Comparison of ENCODE assay signal across 17 cellular contexts in the genomic region with DNA sequence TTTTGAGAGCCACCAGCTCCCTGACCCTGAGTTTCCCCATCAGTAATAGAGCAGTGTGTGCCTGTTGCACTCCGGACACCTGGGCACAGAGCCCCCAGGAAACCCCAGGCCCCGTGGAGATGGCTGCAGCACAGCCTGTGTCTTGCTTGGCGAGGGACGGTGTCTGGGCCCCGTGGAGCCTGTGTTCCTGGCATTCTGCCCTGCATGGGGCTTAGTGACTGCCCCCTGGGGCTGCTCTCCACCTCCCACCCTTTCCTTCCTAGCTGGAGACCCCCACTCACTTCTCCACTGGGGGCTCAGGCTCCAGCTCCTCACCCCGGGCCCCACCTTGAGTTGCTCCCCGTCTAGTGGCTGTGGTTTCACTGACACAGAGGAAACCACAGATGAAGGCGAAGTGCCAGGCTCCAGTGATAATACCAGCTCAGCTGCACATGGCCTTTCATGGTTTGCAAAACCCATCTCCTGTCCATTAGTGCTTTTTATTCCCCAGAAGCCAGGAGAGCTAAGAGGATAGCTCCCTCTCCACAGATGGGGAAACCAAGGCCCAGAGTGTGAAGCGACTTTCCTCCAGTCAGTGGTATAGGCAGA. TPM values are rescaled to one million over a fixed set of nuclear protein-coding genes. Genes with fewer than 3 reads are reported as not detected.
DNase-seq lines count a peak whose midpoint lies in the region; ATAC-seq and TF ChIP-seq lines count a peak whose summit lies in the region.
"Had no signal": no experiment of that assay in that cellular context is flagged by ENCODE, and none has a peak within 500 bp of the region (broad histone marks: within the 10 kb centered on the region; RNA-seq: fewer than 3 reads in every experiment).

No MANE protein-coding gene starts in this region.

- no peaks in the 10 kb centered on the region for H3K4me1 ChIP-seq in PC-3 (ENCODE audit: insufficient read depth, low read length)
- H3K4me1 ChIP-seq: body of pancreas, parathyroid adenoma had no signal

- H3K9me3 Mint-ChIP-seq in activated naive CD8-positive, alpha-beta T cell treated with anti-CD3 and anti-CD28 coated beads, Interleukin-2, amount 10 ng/mL, durations not matched to agents 7 days and 5 days = no peaks in the 10 kb centered on the region
- H3K9me3 Mint-ChIP-seq in activated naive CD8-positive, alpha-beta T cell treated with anti-CD3 and anti-CD28 coated beads for 36 hours = no peaks in the 10 kb centered on the region

- CTCF ChIA-PET in PC-3 (lab: Charles Lee) = no interaction called here

- H2AFZ ChIP-seq in PC-3 (ENCODE audit: low read length) = no peak overlapping the region
- H2AFZ ChIP-seq: parathyroid adenoma had no signal

- H3K4me2 ChIP-seq in PC-3 (ENCODE audit: low read length) = no peak overlapping the region

- DNase-seq in activated naive CD8-positive, alpha-beta T cell treated with anti-CD3 and anti-CD28 coated beads, Interleukin-2, amount 10 ng/mL, durations not matched to agents 7 days and 5 days = no peak
- no peak for DNase-seq in activated naive CD8-positive, alpha-beta T cell treated with anti-CD3 and anti-CD28 coated beads for 36 hours
- DNase-seq in PC-3 (peak; percentile 33), fibroblast of peridontal ligament (ENCODE audit: extremely low read depth) (peak; percentile 62), KG1 (lab: John Stamatoyannopoulos, UW) (no peak), HuH-7 (ENCODE audit: low spot score) (no peak)
- no peak for DNase-seq in stimulated activated CD4-positive, alpha-beta T cell treated with anti-CD3 and anti-CD28 coated beads, Interleukin-12 subunit alpha, Interleukin-12 subunit beta, amount 100 ng/mL, for 4 hours
- DNase-seq: activated CD4-positive, alpha-beta T cell treated with anti-CD3 and anti-CD28 coated beads for 48 hours; body of pancreas; effector memory CD4-positive, alpha-beta T cell; NCI-H1105 treated with DMSO at 0.1 percent for 48 hours; NCI-H226; T-helper 17 cell had no signal

- no peaks in the 10 kb centered on the region for H4K20me1 ChIP-seq in PC-3 (ENCODE audit: low read length)

- no peaks in the 10 kb centered on the region for H3K36me3 Mint-ChIP-seq in activated naive CD8-positive, alpha-beta T cell treated with anti-CD3 and anti-CD28 coated beads, Interleukin-2, amount 10 ng/mL, durations not matched to agents 7 days and 5 days
- no peaks in the 10 kb centered on the region for H3K36me3 Mint-ChIP-seq in activated naive CD8-positive, alpha-beta T cell treated with anti-CD3 and anti-CD28 coated beads for 36 hours

- peaks cover 3% of the 10 kb centered on the region for H3K4me1 Mint-ChIP-seq in activated naive CD8-positive, alpha-beta T cell treated with anti-CD3 and anti-CD28 coated beads, Interleukin-2, amount 10 ng/mL, durations not matched to agents 7 days and 5 days
- H3K4me1 Mint-ChIP-seq in activated naive CD8-positive, alpha-beta T cell treated with anti-CD3 and anti-CD28 coated beads for 36 hours = no peaks in the 10 kb centered on the region

- no peak overlapping the region for H3K4me3 ChIP-seq in PC-3 (ENCODE audit: low read length)
- H3K4me3 ChIP-seq: body of pancreas had no signal

- POLR2A ChIA-PET in activated naive CD8-positive, alpha-beta T cell treated with anti-CD3 and anti-CD28 coated beads, Interleukin-2, amount 10 ng/mL, durations not matched to agents 7 days and 5 days (lab: Charles Lee) = no interaction called here
- POLR2A ChIA-PET in PC-3 (lab: Charles Lee; ENCODE audit: unreplicated experiment) = no interaction called here

- H3K36me3 ChIP-seq in PC-3 (ENCODE audit: low read depth, low read length) = no peaks in the 10 kb centered on the region

- no peaks in the 10 kb centered on the region for H3K9me3 ChIP-seq in PC-3 (ENCODE audit: low read length)
- H3K9me3 ChIP-seq: body of pancreas had no signal

- H3K9ac ChIP-seq in PC-3 (ENCODE audit: low read length) = no peak overlapping the region
- H3K9ac ChIP-seq: parathyroid adenoma had no signal

- no peaks in the 10 kb centered on the region for H3K27me3 ChIP-seq in PC-3 (ENCODE audit: low read length)
- H3K27me3 ChIP-seq: body of pancreas had no signal

- no peaks in the 10 kb centered on the region for H3K79me2 ChIP-seq in PC-3 (ENCODE audit: low read length)
- H3K79me2 ChIP-seq: parathyroid adenoma had no signal

- no peak overlapping the region for H3K27ac Mint-ChIP-seq in activated naive CD8-positive, alpha-beta T cell treated with anti-CD3 and anti-CD28 coated beads, Interleukin-2, amount 10 ng/mL, durations not matched to agents 7 days and 5 days
- no peak overlapping the region for H3K27ac Mint-ChIP-seq in activated naive CD8-positive, alpha-beta T cell treated with anti-CD3 and anti-CD28 coated beads for 36 hours
- H3K27ac Mint-ChIP-seq: T-helper 17 cell had no signal

- intact Hi-C loops in PC-3 (cut with micrococcal nuclease) = no loop called here

- H3F3A ChIP-seq in PC-3 (ENCODE audit: low read length, unreplicated experiment) = no peaks in the 10 kb centered on the region

- no peak for TF ChIP-seq CTCF in PC-3 (conservative IDR thresholded peaks at IDR 0.05; ENCODE audit: low read depth, low read length)

- H3K9me2 ChIP-seq in PC-3 (replicated peaks; ENCODE audit: low read length) = no peaks in the 10 kb centered on the region

- ATAC-seq in activated naive CD8-positive, alpha-beta T cell treated with anti-CD3 and anti-CD28 coated beads, Interleukin-2, amount 10 ng/mL, durations not matched to agents 7 days and 5 days (ENCODE audit: low read depth) = peak; percentile 17
- ATAC-seq in PC-3 = peak; percentile 45; the same call in 1 of the 2 replicates
- no peak for ATAC-seq in HG03354 (IDR thresholded peaks at IDR 0.05; ENCODE audit: poor library complexity, severe bottlenecking, unreplicated experiment)
- ATAC-seq: body of pancreas, T-helper 17 cell had no signal

- no peak overlapping the region for H3K4me3 Mint-ChIP-seq in activated naive CD8-positive, alpha-beta T cell treated with anti-CD3 and anti-CD28 coated beads, Interleukin-2, amount 10 ng/mL, durations not matched to agents 7 days and 5 days
- H3K4me3 Mint-ChIP-seq in activated naive CD8-positive, alpha-beta T cell treated with anti-CD3 and anti-CD28 coated beads for 36 hours = no peak overlapping the region
- H3K4me3 Mint-ChIP-seq: T-helper 17 cell had no signal

- no peak overlapping the region for H3K27ac ChIP-seq in PC-3 (ENCODE audit: low read length)
- H3K27ac ChIP-seq: body of pancreas, parathyroid adenoma had no signal

- BruUV-seq in PC-3 (replicated peaks; lab: Mats Ljungman, UMichigan) = no TSS peak

- peaks cover 8% of the 10 kb centered on the region for H3K27me3 Mint-ChIP-seq in activated naive CD8-positive, alpha-beta T cell treated with anti-CD3 and anti-CD28 coated beads, Interleukin-2, amount 10 ng/mL, durations not matched to agents 7 days and 5 days
- no peaks in the 10 kb centered on the region for H3K27me3 Mint-ChIP-seq in activated naive CD8-positive, alpha-beta T cell treated with anti-CD3 and anti-CD28 coated beads for 36 hours

RNA-seq across cellular contexts. Expression of a gene that starts 39.5 kb away (rescaled TPM):
- total RNA-seq in activated naive CD8-positive, alpha-beta T cell treated with anti-CD3 and anti-CD28 coated beads, Interleukin-2, amount 10 ng/mL, durations not matched to agents 7 days and 5 days = not detected
- not detected for total RNA-seq in activated naive CD8-positive, alpha-beta T cell treated with anti-CD3 and anti-CD28 coated beads for 36 hours
- total RNA-seq in PC-3 (2014; rRNA removed) = not detected in 2 replicates
- total RNA-seq: body of pancreas, kidney epithelial cell, mononuclear cell, T-helper 17 cell had no signal

Comparison
In these comparisons a context has a peak if more than half of its experiments do, and no peak if none do; other contexts are left out.
1. DNase-seq: peak in PC-3 (single experiment) and fibroblast of peridontal ligament (single experiment); none in activated naive CD8-positive, alpha-beta T cell treated with anti-CD3 and anti-CD28 coated beads, Interleukin-2, amount 10 ng/mL, durations not matched to agents 7 days and 5 days (single experiment), activated naive CD8-positive, alpha-beta T cell treated with anti-CD3 and anti-CD28 coated beads for 36 hours (single experiment), stimulated activated CD4-positive, alpha-beta T cell treated with anti-CD3 and anti-CD28 coated beads, Interleukin-12 subunit alpha, Interleukin-12 subunit beta, amount 100 ng/mL, for 4 hours (single experiment), KG1 (single experiment) and HuH-7 (single experiment).